ENCODE assay signal across 9 cellular contexts in genomic region chr6:5302220-5302946, GRCh38. TPM values are rescaled to one million over a fixed set of nuclear protein-coding genes. Genes with fewer than 3 reads are reported as not detected.
A peak's percentile ranks its signal among the peaks of the same experiment; 100 is the strongest.
DNase-seq lines count a peak whose midpoint lies in the region; ATAC-seq, FAIRE-seq and TF ChIP-seq lines count a peak whose summit lies in the region.
"Had no signal": no experiment of that assay in that cellular context is flagged by ENCODE, and none has a peak within 500 bp of the region (broad histone marks: within the 10 kb centered on the region; RNA-seq: fewer than 3 reads in every experiment).

No MANE protein-coding gene starts in this region.

- H3K4me1 ChIP-seq in upper lobe of right lung: no peaks in the 10 kb centered on the region

- POLR2A ChIA-PET in CD4-positive, alpha-beta T cell (lab: Charles Lee): interaction anchor here (0.6 to 2.2 kb wide), 3 partner anchors 41 to 175 kb away, joined by 3 to 11 read pairs (median 3); partner anchors contain the start of genes FARS2 and LYRM4
- POLR2A ChIA-PET in RWPE1 (lab: Yijun Ruan, JAX; ENCODE audit: low non-redundant PET): interaction anchor here (0.6 kb wide), 1 partner anchor 706 kb away, joined by 4 read pairs; no protein-coding TSS in a partner anchor

- H3K36me3 ChIP-seq in upper lobe of right lung: no peaks in the 10 kb centered on the region

- intact Hi-C loops in CD4-positive, alpha-beta T cell (cut with DNase I, micrococcal nuclease): no loop called here
- intact Hi-C loops in activated T-helper 1 cell treated with anti-CD3 and anti-CD28 coated beads, Interleukin-12 subunit alpha, Interleukin-12 subunit beta, Interleukin-2, Interleukin-4 antibody, amounts not matched to agents 30 ng/mL and 10 ng/mL and 1 ng/mL, durations not matched to agents 14 hours and 24 hours and 36 hours (cut with micrococcal nuclease): loop anchor here (1.0 kb wide), 1 partner anchor 22 kb away; no protein-coding TSS in a partner anchor
- intact Hi-C loops in upper lobe of right lung (cut with DNase I): no loop called here

- no peak for FAIRE-seq in frontal cortex (lab: Jason Lieb, UNC)

- ATAC-seq in CD4-positive, alpha-beta T cell (ENCODE audit: poor library complexity): peak; percentile 37
- ATAC-seq in GM19035 (IDR thresholded peaks at IDR 0.05; ENCODE audit: unreplicated experiment) (peak; percentile 83), HG03095 (IDR thresholded peaks at IDR 0.05; ENCODE audit: unreplicated experiment) (peak; percentile 65), upper lobe of right lung (no peak)

- no peaks in the 10 kb centered on the region for H3K9me3 ChIP-seq in CD4-positive, alpha-beta T cell (ENCODE audit: control insufficient read depth, low read length)
- H3K9me3 ChIP-seq in upper lobe of right lung: no peaks in the 10 kb centered on the region

- H3K4me3 Mint-ChIP-seq in CD4-positive, alpha-beta T cell: peak overlapping the region; percentile 6
- peak overlapping the region; percentile 5 for H3K4me3 Mint-ChIP-seq in activated T-helper 1 cell treated with anti-CD3 and anti-CD28 coated beads, Interleukin-12 subunit alpha, Interleukin-12 subunit beta, Interleukin-2, Interleukin-4 antibody, amounts not matched to agents 30 ng/mL and 10 ng/mL and 1 ng/mL, durations not matched to agents 14 hours and 24 hours and 36 hours

- no peaks in the 10 kb centered on the region for H3K27me3 Mint-ChIP-seq in CD4-positive, alpha-beta T cell
- no peaks in the 10 kb centered on the region for H3K27me3 Mint-ChIP-seq in activated T-helper 1 cell treated with anti-CD3 and anti-CD28 coated beads, Interleukin-12 subunit alpha, Interleukin-12 subunit beta, Interleukin-2, Interleukin-4 antibody, amounts not matched to agents 30 ng/mL and 10 ng/mL and 1 ng/mL, durations not matched to agents 14 hours and 24 hours and 36 hours (ENCODE audit: insufficient read depth)

- H3K4me3 ChIP-seq in upper lobe of right lung: no peak overlapping the region

- no peaks in the 10 kb centered on the region for H3K27me3 ChIP-seq in CD4-positive, alpha-beta T cell (ENCODE audit: control insufficient read depth, insufficient read depth, low read length)
- no peaks in the 10 kb centered on the region for H3K27me3 ChIP-seq in upper lobe of right lung

- CTCF ChIA-PET in CD4-positive, alpha-beta T cell (lab: Charles Lee): interaction anchor here (0.6 to 3.0 kb wide), 14 partner anchors 7 to 168 kb away, joined by 3 to 33 read pairs (median 4); partner anchors contain the start of gene LYRM4
- CTCF ChIA-PET in RWPE1 (lab: Yijun Ruan, JAX): interaction anchor here (0.6 to 2.3 kb wide), 11 partner anchors 12 to 696 kb away, joined by 3 to 33 read pairs (median 3); no protein-coding TSS in a partner anchor

- H3K36me3 Mint-ChIP-seq in CD4-positive, alpha-beta T cell (ENCODE audit: low read depth): no peaks in the 10 kb centered on the region
- no peaks in the 10 kb centered on the region for H3K36me3 Mint-ChIP-seq in activated T-helper 1 cell treated with anti-CD3 and anti-CD28 coated beads, Interleukin-12 subunit alpha, Interleukin-12 subunit beta, Interleukin-2, Interleukin-4 antibody, amounts not matched to agents 30 ng/mL and 10 ng/mL and 1 ng/mL, durations not matched to agents 14 hours and 24 hours and 36 hours (ENCODE audit: low read depth)
- H3K36me3 Mint-ChIP-seq: brain had no signal

- TF ChIP-seq CTCF in CD4-positive, alpha-beta T cell (IDR thresholded peaks at IDR 0.05): no peak
- TF ChIP-seq CTCF in RWPE1 (conservative IDR thresholded peaks at IDR 0.05; ENCODE audit: low read depth) (no peak), upper lobe of right lung (IDR thresholded peaks at IDR 0.05) (no peak)

- H3K4me1 Mint-ChIP-seq in CD4-positive, alpha-beta T cell (ENCODE audit: low read depth): peaks cover 45% of the 10 kb centered on the region
- H3K4me1 Mint-ChIP-seq in activated T-helper 1 cell treated with anti-CD3 and anti-CD28 coated beads, Interleukin-12 subunit alpha, Interleukin-12 subunit beta, Interleukin-2, Interleukin-4 antibody, amounts not matched to agents 30 ng/mL and 10 ng/mL and 1 ng/mL, durations not matched to agents 14 hours and 24 hours and 36 hours (ENCODE audit: low read depth): peaks cover 22% of the 10 kb centered on the region

- no peak overlapping the region for H3K27ac Mint-ChIP-seq in CD4-positive, alpha-beta T cell
- H3K27ac Mint-ChIP-seq in activated T-helper 1 cell treated with anti-CD3 and anti-CD28 coated beads, Interleukin-12 subunit alpha, Interleukin-12 subunit beta, Interleukin-2, Interleukin-4 antibody, amounts not matched to agents 30 ng/mL and 10 ng/mL and 1 ng/mL, durations not matched to agents 14 hours and 24 hours and 36 hours: peak overlapping the region; percentile 79

- no peak for DNase-seq in CD4-positive, alpha-beta T cell
- DNase-seq in activated T-helper 1 cell treated with anti-CD3 and anti-CD28 coated beads, Interleukin-12 subunit alpha, Interleukin-12 subunit beta, Interleukin-2, Interleukin-4 antibody, amounts not matched to agents 30 ng/mL and 10 ng/mL and 1 ng/mL, durations not matched to agents 14 hours and 24 hours and 36 hours (ENCODE audit: low spot score): peak; percentile 5
- peak; percentile 58 for DNase-seq in stimulated activated CD4-positive, alpha-beta T cell treated with anti-CD3 and anti-CD28 coated beads, Interleukin-4, amount 100 ng/mL, for 24 hours
- DNase-seq in RWPE1 (ENCODE audit: low spot score) (no peak), upper lobe of right lung (no peak), frontal cortex (ENCODE audit: low spot score in 2 of 2) (no peak)

- no peaks in the 10 kb centered on the region for H3K9me3 Mint-ChIP-seq in CD4-positive, alpha-beta T cell
- no peaks in the 10 kb centered on the region for H3K9me3 Mint-ChIP-seq in activated T-helper 1 cell treated with anti-CD3 and anti-CD28 coated beads, Interleukin-12 subunit alpha, Interleukin-12 subunit beta, Interleukin-2, Interleukin-4 antibody, amounts not matched to agents 30 ng/mL and 10 ng/mL and 1 ng/mL, durations not matched to agents 14 hours and 24 hours and 36 hours
- H3K9me3 Mint-ChIP-seq: brain had no signal

- no peak overlapping the region for H3K27ac ChIP-seq in CD4-positive, alpha-beta T cell (ENCODE audit: low read depth, low read length)
- H3K27ac ChIP-seq in RWPE1: no peak overlapping the region
- H3K27ac ChIP-seq in upper lobe of right lung: no peak overlapping the region

RNA-seq across cellular contexts. Expression of gene FARS2, which starts 41.1 kb away (rescaled TPM):
- total RNA-seq in CD4-positive, alpha-beta T cell: 10 to 100 TPM; 12.6 to 12.8 TPM
- 20.8 and 23.8 TPM in 2 replicates for total RNA-seq in activated T-helper 1 cell treated with anti-CD3 and anti-CD28 coated beads, Interleukin-12 subunit alpha, Interleukin-12 subunit beta, Interleukin-2, Interleukin-4 antibody, amounts not matched to agents 30 ng/mL and 10 ng/mL and 1 ng/mL, durations not matched to agents 14 hours and 24 hours and 36 hours
- total RNA-seq in upper lobe of right lung (18.3 TPM), frontal cortex (19.6 TPM)

RNA-seq across cellular contexts. Expression of gene LYRM4, which starts 41.6 kb away (rescaled TPM):
- 10 to 100 TPM; 24.8 to 28.1 TPM for total RNA-seq in CD4-positive, alpha-beta T cell
- total RNA-seq in activated T-helper 1 cell treated with anti-CD3 and anti-CD28 coated beads, Interleukin-12 subunit alpha, Interleukin-12 subunit beta, Interleukin-2, Interleukin-4 antibody, amounts not matched to agents 30 ng/mL and 10 ng/mL and 1 ng/mL, durations not matched to agents 14 hours and 24 hours and 36 hours: 47.1 and 48.9 TPM in 2 replicates
- total RNA-seq in upper lobe of right lung (20.4 TPM), frontal cortex (14.7 TPM)

Comparison
In these comparisons a context has a peak if more than half of its experiments do, and no peak if none do; other contexts are left out.
1. DNase-seq: peak in activated T-helper 1 cell treated with anti-CD3 and anti-CD28 coated beads, Interleukin-12 subunit alpha, Interleukin-12 subunit beta, Interleukin-2, Interleukin-4 antibody, amounts not matched to agents 30 ng/mL and 10 ng/mL and 1 ng/mL, durations not matched to agents 14 hours and 24 hours and 36 hours (single experiment) and stimulated activated CD4-positive, alpha-beta T cell treated with anti-CD3 and anti-CD28 coated beads, Interleukin-4, amount 100 ng/mL, for 24 hours (single experiment); none in CD4-positive, alpha-beta T cell (0 of 10), RWPE1 (single experiment), upper lobe of right lung (single experiment) and frontal cortex (0 of 2).